Comparison of ENCODE assay signal across 14 cellular contexts in the genomic region with DNA sequence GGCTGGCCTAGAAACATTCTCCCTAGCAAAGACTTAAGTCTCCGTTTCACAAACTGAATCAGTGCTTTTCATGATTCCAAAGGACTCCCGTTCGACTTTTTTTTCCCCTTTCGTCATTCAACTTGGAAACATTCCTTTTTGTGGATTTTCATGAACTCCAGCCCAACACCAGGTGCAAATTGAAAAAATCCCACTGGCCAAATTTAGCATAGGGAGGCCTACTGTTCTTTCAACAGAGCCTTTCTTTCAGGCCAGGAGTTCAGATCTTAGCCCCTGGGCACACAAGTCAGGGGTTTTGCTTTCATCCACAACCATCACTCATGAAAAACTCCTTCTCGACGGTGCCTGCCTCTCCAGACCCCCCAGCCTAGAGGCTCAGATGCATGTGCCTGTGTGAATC.
DNase-seq lines count a peak whose midpoint lies in the region; ATAC-seq and TF ChIP-seq lines count a peak whose summit lies in the region.
"Had no signal": no experiment of that assay in that cellular context is flagged by ENCODE, and none has a peak within 500 bp of the region (broad histone marks: within the 10 kb centered on the region; RNA-seq: fewer than 3 reads in every experiment).

No MANE protein-coding gene starts in this region.

- no peaks in the 10 kb centered on the region for H3K79me1 ChIP-seq in IMR-90 (ENCODE audit: low read depth in 1 of 2, low read length in 2 of 2)

- no peaks in the 10 kb centered on the region for H3K9me2 ChIP-seq in hepatocyte (replicated peaks; ENCODE audit: insufficient read depth)

- no peak for ATAC-seq in IMR-90 (ENCODE audit: low read depth)
- ATAC-seq in HG03457 (IDR thresholded peaks at IDR 0.05; ENCODE audit: unreplicated experiment) = no peak
- ATAC-seq in HG03139 (IDR thresholded peaks at IDR 0.05; ENCODE audit: unreplicated experiment) = no peak
- ATAC-seq: A549 had no signal

- peak overlapping the region; percentile 84 for H2AK5ac ChIP-seq in IMR-90 (ENCODE audit: low read depth, low read length)

- POLR2A ChIA-PET in IMR-90 (lab: Charles Lee; ENCODE audit: unreplicated experiment) = no interaction called here

- H3K27me3 ChIP-seq in IMR-90 (ENCODE audit: control insufficient read depth, insufficient read depth, low read length) (no peaks in the 10 kb centered on the region), adipocyte (replicated peaks; ENCODE audit: control insufficient read depth, insufficient read depth, low read length) (no peaks in the 10 kb centered on the region), hepatocyte (no peaks in the 10 kb centered on the region)
- H3K27me3 ChIP-seq: BE2C had no signal

- DNase-seq in IMR-90 (no peak), adipocyte (ENCODE audit: low read depth) (no peak), neural crest cell (ENCODE audit: low read depth, low spot score) (peak; percentile 20), iPS-NIHi11 (ENCODE audit: low spot score) (no peak), hepatocyte (ENCODE audit: low spot score) (no peak)
- DNase-seq: BE2C; CD4-positive, alpha-beta memory T cell; DMS79; GM23248; H7 had no signal

- H4K5ac ChIP-seq in IMR-90 (ENCODE audit: low read depth, low read length) = no peak overlapping the region

- H3K18ac ChIP-seq in IMR-90 (ENCODE audit: low read depth, low read length) = peak overlapping the region; percentile 75; the same call in 1 of the 2 replicates

- H3K4ac ChIP-seq in IMR-90 (ENCODE audit: low read depth, low read length) = peak overlapping the region; percentile 71

- TF ChIP-seq POLR2A in IMR-90 (IDR thresholded peaks at IDR 0.05; ENCODE audit: low read depth, low read length) = no peak

- WGBS in IMR-90 (ENCODE audit: extremely low coverage in 2 of 2, insufficient read length in 1 of 2), 2 experiments = 96% methylated on average over 4 of the region's 6 CpGs; no CpG with 5 or more reads in 1 of the 2 experiments
- WGBS in hepatocyte (ENCODE audit: low lambda C conversion rate, missing lambda C conversion rate) = 68% methylated on average over 6 of the region's 6 CpGs

- peak overlapping the region; percentile 68 for H2BK5ac ChIP-seq in IMR-90 (ENCODE audit: low read depth, low read length, poor library complexity, severe bottlenecking)

- H3K4me3 Mint-ChIP-seq in neural crest cell = peak overlapping the region; percentile 78
- H3K4me3 Mint-ChIP-seq: CD4-positive, alpha-beta memory T cell had no signal

- H3K56ac ChIP-seq in IMR-90 (ENCODE audit: extremely low read depth, insufficient read depth, low read length) = 0 out of 2 replicates have a peak overlapping the region, but pooled peaks have one; percentile 1

- H2AK9ac ChIP-seq in IMR-90 (replicated peaks; ENCODE audit: low read depth, low read length, poor library complexity) = no peak overlapping the region

- H3K14ac ChIP-seq in IMR-90 (replicated peaks; ENCODE audit: low read depth, low read length) = peak overlapping the region; percentile 50; the same call in 1 of the 2 replicates

- TF ChIP-seq RAD21 in IMR-90 (IDR thresholded peaks at IDR 0.05; ENCODE audit: low read length) = no peak

- peak overlapping the region; percentile 72 for H2BK20ac ChIP-seq in IMR-90 (ENCODE audit: low read depth, low read length)

- H2BK15ac ChIP-seq in IMR-90 (ENCODE audit: low read depth, low read length) = peak overlapping the region; percentile 65; the same call in 1 of the 3 replicates

- H3K23ac ChIP-seq in IMR-90 (ENCODE audit: low read depth, low read length) = no peak overlapping the region

- H3K4me2 ChIP-seq in IMR-90 (ENCODE audit: low read depth, low read length) (no peak overlapping the region), hepatocyte (no peak overlapping the region)
- H3K4me2 ChIP-seq: A549 had no signal

- H3K27ac Mint-ChIP-seq in neural crest cell (ENCODE audit: unreplicated experiment) = peak overlapping the region; percentile 87
- H3K27ac Mint-ChIP-seq: CD4-positive, alpha-beta memory T cell had no signal

- peak overlapping the region; percentile 80 for H4K91ac ChIP-seq in IMR-90 (ENCODE audit: insufficient read depth, low read depth, low read length)

- peaks cover 5% of the 10 kb centered on the region for H3K9me3 ChIP-seq in IMR-90 (ENCODE audit: control insufficient read depth, insufficient read depth, low read length)
- H3K9me3 ChIP-seq in adipocyte (ENCODE audit: control insufficient read depth, low read length) = peaks cover 12% of the 10 kb centered on the region
- no peaks in the 10 kb centered on the region for H3K9me3 ChIP-seq in hepatocyte (ENCODE audit: low read depth)

- no TSS peak for BruUV-seq in IMR-90 (replicated peaks; lab: Mats Ljungman, UMichigan)

- peaks cover 28% of the 10 kb centered on the region for H3K36me3 Mint-ChIP-seq in neural crest cell (ENCODE audit: low read depth)

- intact Hi-C loops in IMR-90 (cut with micrococcal nuclease) = loop anchor here (2.0 kb wide), 1 partner anchor 64 kb away; no protein-coding TSS in a partner anchor

- dilution Hi-C loops in IMR-90 (cut with HindIII; ENCODE audit: low sequenced_read_pairs, unreplicated experiment) = no loop called here

- H4K20me1 ChIP-seq in IMR-90 (ENCODE audit: insufficient read depth, low read length) (no peaks in the 10 kb centered on the region), hepatocyte (ENCODE audit: insufficient read depth, poor library complexity, severe bottlenecking) (no peaks in the 10 kb centered on the region)

- H3K9ac ChIP-seq in IMR-90 (ENCODE audit: low read depth, low read length) (no peak overlapping the region), adipocyte (ENCODE audit: low read length) (peak overlapping the region; percentile 68)
- H3K9ac ChIP-seq: GM23248 had no signal

- CTCF ChIA-PET in IMR-90 (lab: Yijun Ruan, JAX) = no interaction called here

- H3K4me3 ChIP-seq in IMR-90 (ENCODE audit: insufficient read depth, low read depth, low read length) (no peak overlapping the region), adipocyte (ENCODE audit: low read length) (peak overlapping the region; percentile 13), hepatocyte (no peak overlapping the region)
- H3K4me3 ChIP-seq: A549, GM23248 had no signal

- no peaks in the 10 kb centered on the region for H3K9me1 ChIP-seq in IMR-90 (ENCODE audit: insufficient read depth, low read length)

- H3K4me1 Mint-ChIP-seq in neural crest cell = peaks cover 54% of the 10 kb centered on the region
- H3K4me1 Mint-ChIP-seq: CD4-positive, alpha-beta memory T cell had no signal

- H2AFZ ChIP-seq in IMR-90 (replicated peaks; ENCODE audit: low read length, poor library complexity) (no peak overlapping the region), hepatocyte (no peak overlapping the region)
- H2AFZ ChIP-seq: GM23248 had no signal

- in situ Hi-C loops in IMR-90 (cut with MboI; ENCODE audit: low sequenced_read_pairs) = no loop called here

- peaks cover 6% of the 10 kb centered on the region; the same call in 1 of the 2 replicates for H3K4me1 ChIP-seq in IMR-90 (ENCODE audit: control insufficient read depth, insufficient read depth, low read length)
- peaks cover 31% of the 10 kb centered on the region for H3K4me1 ChIP-seq in adipocyte (ENCODE audit: control insufficient read depth, insufficient read depth, low read length)
- H3K4me1 ChIP-seq in hepatocyte (ENCODE audit: insufficient read depth) = no peaks in the 10 kb centered on the region

- H3K27me3 Mint-ChIP-seq in neural crest cell (ENCODE audit: low read depth) = no peaks in the 10 kb centered on the region

- H3K79me2 ChIP-seq in hepatocyte = no peaks in the 10 kb centered on the region

- H2BK120ac ChIP-seq in IMR-90 (ENCODE audit: low read depth, low read length) = peak overlapping the region; percentile 65

- peaks cover 26% of the 10 kb centered on the region for H3K9me3 Mint-ChIP-seq in neural crest cell

- TF ChIP-seq CTCF in IMR-90 (conservative IDR thresholded peaks at IDR 0.05; ENCODE audit: low read depth, low read length) (no peak), neural crest cell (conservative IDR thresholded peaks at IDR 0.05) (no peak), hepatocyte (IDR thresholded peaks at IDR 0.05; ENCODE audit: poor library complexity) (no peak)

- no peaks in the 10 kb centered on the region for H3K36me3 ChIP-seq in IMR-90 (ENCODE audit: control insufficient read depth, insufficient read depth, low read length)
- no peaks in the 10 kb centered on the region for H3K36me3 ChIP-seq in adipocyte (ENCODE audit: control insufficient read depth, insufficient read depth, low read length, severe bottlenecking)
- no peaks in the 10 kb centered on the region for H3K36me3 ChIP-seq in hepatocyte (replicated peaks; ENCODE audit: insufficient read depth, low read depth)
- H3K36me3 ChIP-seq: BE2C had no signal

- H3K27ac ChIP-seq in IMR-90 (ENCODE audit: insufficient read depth, low read length) (no peak overlapping the region), hepatocyte (no peak overlapping the region)
- H3K27ac ChIP-seq: A549, C4-2B, GM23248 had no signal

- H4K8ac ChIP-seq in IMR-90 (ENCODE audit: low read depth in 2 of 2, low read length in 2 of 2) = peak overlapping the region in 1 of 2 experiments; percentile 37; a peak in 1 of 4 replicates

TF ChIP-seq in IMR-90, 13 proteins besides CTCF, POLR2A, EP300 and RAD21:
- TF ChIP-seq MXI1 (IDR thresholded peaks at IDR 0.05; ENCODE audit: borderline replicate concordance, low read depth, low read length) = no peak
